Comparison of ENCODE assay signal across 12 cellular contexts in genomic region chr5:54360089-54360488, GRCh38. TPM values are rescaled to one million over a fixed set of nuclear protein-coding genes. Genes with fewer than 3 reads are reported as not detected.
DNase-seq lines count a peak whose midpoint lies in the region; ATAC-seq and TF ChIP-seq lines count a peak whose summit lies in the region.
"Had no signal": no experiment of that assay in that cellular context is flagged by ENCODE, and none has a peak within 500 bp of the region (broad histone marks: within the 10 kb centered on the region; RNA-seq: fewer than 3 reads in every experiment).

No MANE protein-coding gene starts in this region.

- ATAC-seq in SK-N-SH treated with all-trans-retinoic acid at 6 μM for 48 hours (peak; percentile 68), HG03378 (IDR thresholded peaks at IDR 0.05; ENCODE audit: unreplicated experiment) (no peak), GM19035 (IDR thresholded peaks at IDR 0.05; ENCODE audit: unreplicated experiment) (no peak)
- ATAC-seq: activated T-cell treated with anti-CD3 and anti-CD28 coated beads, Interleukin-2, amount 50 U/mL, for 4 hours had no signal

- DNase-seq in GOT3 (lab: John Stamatoyannopoulos, UW), result peak; percentile 7
- DNase-seq in glomerular visceral epithelial cell (ENCODE audit: extremely low spot score), result peak; percentile 83
- peak; percentile 70 for DNase-seq in renal cortical epithelial cell (ENCODE audit: low read depth)
- no peak for DNase-seq in T-helper 1 cell
- DNase-seq in cortex of kidney (lab: John Stamatoyannopoulos, UW), result no peak
- DNase-seq: activated T-cell treated with anti-CD3 and anti-CD28 coated beads, Interleukin-2, amount 50 U/mL, for 4 hours; NCI-H1105 treated with DMSO at 0.1 percent for 48 hours; pancreas; trophoblast cell had no signal

TF ChIP-seq in SK-N-SH treated with all-trans-retinoic acid at 6 μM for 48 hours, 23 proteins besides CTCF, POLR2A, EP300 and RAD21:
- TF ChIP-seq TOX (CRISPR knock-in tag; IDR thresholded peaks at IDR 0.05; ENCODE audit: borderline replicate concordance) (no peak), POU6F1 (CRISPR knock-in tag; IDR thresholded peaks at IDR 0.05; ENCODE audit: borderline replicate concordance, low read depth) (no peak), ZC3H10 (CRISPR knock-in tag; IDR thresholded peaks at IDR 0.05) (no peak), CREB5 (CRISPR knock-in tag; IDR thresholded peaks at IDR 0.05; ENCODE audit: low read depth) (no peak), TSHZ2 (CRISPR knock-in tag; IDR thresholded peaks at IDR 0.05) (no peak), TCF4 (CRISPR knock-in tag; IDR thresholded peaks at IDR 0.05; ENCODE audit: borderline replicate concordance) (no peak), ESRRG (CRISPR knock-in tag; IDR thresholded peaks at IDR 0.05) (no peak), OSR1 (CRISPR knock-in tag; IDR thresholded peaks at IDR 0.05) (no peak), ZNF8 (CRISPR knock-in tag; IDR thresholded peaks at IDR 0.05) (no peak), GLIS3 (CRISPR knock-in tag; IDR thresholded peaks at IDR 0.05) (no peak), RARB (CRISPR knock-in tag; IDR thresholded peaks at IDR 0.05) (no peak), PPARA (CRISPR knock-in tag; IDR thresholded peaks at IDR 0.05; ENCODE audit: borderline replicate concordance) (no peak), PATZ1 (CRISPR knock-in tag; IDR thresholded peaks at IDR 0.05; ENCODE audit: borderline replicate concordance) (no peak), SNAI2 (CRISPR knock-in tag; IDR thresholded peaks at IDR 0.05) (no peak), ARNTL (CRISPR knock-in tag; IDR thresholded peaks at IDR 0.05; ENCODE audit: borderline replicate concordance, low read depth) (no peak), ZFP3 (CRISPR knock-in tag; IDR thresholded peaks at IDR 0.05) (no peak), ZNF565 (CRISPR knock-in tag; conservative IDR thresholded peaks at IDR 0.05; ENCODE audit: low read depth) (no peak), ISL1 (CRISPR knock-in tag; IDR thresholded peaks at IDR 0.05) (no peak), CSDC2 (CRISPR knock-in tag; IDR thresholded peaks at IDR 0.05) (no peak)

RNA-seq across cellular contexts. Expression of gene ARL15, which starts 49.7 kb away (rescaled TPM):
- total RNA-seq in renal cortical epithelial cell, result 21.9 and 27.7 TPM in 2 replicates

Comparison
In these comparisons a context has a peak if more than half of its experiments do, and no peak if none do; other contexts are left out.
1. DNase-seq: peak in GOT3 (single experiment), glomerular visceral epithelial cell (single experiment) and renal cortical epithelial cell (single experiment); none in T-helper 1 cell (0 of 5) and cortex of kidney (single experiment).